ENCODE assay signal across 28 cellular contexts in genomic region chr15:34849364-34849959, GRCh38. TPM values are rescaled to one million over a fixed set of nuclear protein-coding genes. Genes with fewer than 3 reads are reported as not detected.
"Had no signal": no experiment of that assay in that cellular context is flagged by ENCODE, and none has a peak within 500 bp of the region (broad histone marks: within the 10 kb centered on the region; RNA-seq: fewer than 3 reads in every experiment).

No MANE protein-coding gene starts in this region.

- H3K4me3 ChIP-seq: hepatocyte, left lung, lung, mucosa of descending colon, pancreas, prostate gland, sigmoid colon, spleen, suprapubic skin, thoracic aorta, tibial artery, upper lobe of right lung had no signal

- H3K27me3 ChIP-seq: hepatocyte, left lung, pancreas, sigmoid colon, spleen, suprapubic skin, tibial artery, upper lobe of right lung had no signal

- H3K4me1 ChIP-seq: pancreas, prostate gland, upper lobe of right lung had no signal

- H3K27ac ChIP-seq: hepatocyte, left lung, pancreas, prostate gland, sigmoid colon, spleen, suprapubic skin, thoracic aorta, tibial artery, upper lobe of right lung had no signal

- H3K36me3 ChIP-seq: pancreas, prostate gland, sigmoid colon, suprapubic skin, thoracic aorta, tibial artery, upper lobe of right lung had no signal

- H2AFZ ChIP-seq: hepatocyte had no signal

- H3K79me2 ChIP-seq: hepatocyte had no signal

- H3K4me2 ChIP-seq: hepatocyte had no signal

- FAIRE-seq: keratinocyte, pancreas, small intestine, urothelium cell line had no signal

- ATAC-seq: left lung; mucosa of descending colon; naive thymus-derived CD4-positive, alpha-beta T cell; natural killer cell treated with Interleukin-12 subunit alpha and Interleukin-12 subunit beta and Interleukin-15 and Interleukin-18, amount 100 ng/mL, for 72 hours; pancreas; right cardiac atrium; stimulated activated effector memory CD8-positive, alpha-beta T cell treated with anti-CD3 and anti-CD28 coated beads, Interleukin-12 subunit alpha, Interleukin-12 subunit beta, amount 100 ng/mL, for 72 hours; upper lobe of right lung had no signal

- DNase-seq: kidney glomerular epithelial cell; left cardiac atrium; left lung; mesendoderm; mucosa of descending colon; naive thymus-derived CD4-positive, alpha-beta T cell; retina; small intestine; spleen; stimulated activated CD4-positive, alpha-beta T cell treated with anti-CD3 and anti-CD28 coated beads, Interleukin-4, amount 100 ng/mL, for 24 hours; stimulated activated naive CD4-positive, alpha-beta T cell; tibial artery; trophoblast cell; upper lobe of right lung had no signal

- H3K9me3 ChIP-seq: left lung, mucosa of descending colon, pancreas, prostate gland, sigmoid colon, spleen, suprapubic skin, thoracic aorta, tibial artery, upper lobe of right lung had no signal

RNA-seq across cellular contexts. Expression of gene ACTC1, which starts 54.1 kb away (rescaled TPM):
- total RNA-seq: naive thymus-derived CD4-positive, alpha-beta T cell; natural killer cell treated with Interleukin-12 subunit alpha and Interleukin-12 subunit beta and Interleukin-15 and Interleukin-18, amount 100 ng/mL, for 72 hours; osteoblast had no signal
- polyA plus RNA-seq: keratinocyte; naive thymus-derived CD4-positive, alpha-beta T cell; neural cell had no signal
